8 cellular contexts compared by ENCODE assay signal in genomic region chr14:66507722-66508546, GRCh38. TPM values are rescaled to one million over a fixed set of nuclear protein-coding genes. Genes with fewer than 3 reads are reported as not detected.
DNase-seq lines count a peak whose midpoint lies in the region; ATAC-seq, FAIRE-seq and TF ChIP-seq lines count a peak whose summit lies in the region.

GPHN (plus strand) TSS chr14:66508147.

- H3K36me3 ChIP-seq in hepatocyte (replicated peaks; ENCODE audit: insufficient read depth, low read depth): no peaks in the 10 kb centered on the region

- peak; percentile 92 for TF ChIP-seq POLR2A in GM12892 (IDR thresholded peaks at IDR 0.05; ENCODE audit: low read depth, low read length)

- peak; percentile 80 for ATAC-seq in HG02852 (IDR thresholded peaks at IDR 0.05; ENCODE audit: unreplicated experiment)

- peaks cover 18% of the 10 kb centered on the region for H4K20me1 ChIP-seq in hepatocyte (ENCODE audit: insufficient read depth, poor library complexity, severe bottlenecking)

- no peaks in the 10 kb centered on the region for H3K27me3 ChIP-seq in hepatocyte

- 2% methylated on average over 71 of the region's 91 CpGs for WGBS in hepatocyte (ENCODE audit: low lambda C conversion rate, missing lambda C conversion rate)

- TF ChIP-seq CTCF in hepatocyte (IDR thresholded peaks at IDR 0.05; ENCODE audit: poor library complexity): peak; percentile 43

- peak; percentile 99 for FAIRE-seq in GM12892 (lab: Jason Lieb, UNC)

- peak within 1 kb of the TSS; percentile 92 for H2AFZ ChIP-seq in hepatocyte

- H3K4me1 ChIP-seq in hepatocyte (ENCODE audit: insufficient read depth): peaks cover 11% of the 10 kb centered on the region

- DNase-seq in GM12892 (ENCODE audit: insufficient read length): peak; percentile 66
- DNase-seq in NCI-H1694 (lab: John Stamatoyannopoulos, UW): peak; percentile 98
- peak; percentile 93 for DNase-seq in T1000 (lab: John Stamatoyannopoulos, UW)
- peak; percentile 99 for DNase-seq in astrocyte of the hippocampus (ENCODE audit: low read depth, low spot score)
- DNase-seq in hepatocyte (ENCODE audit: low spot score): peak; percentile 96
- DNase-seq in retina: peak; percentile 99
- DNase-seq in NK-92 (lab: John Stamatoyannopoulos, UW; ENCODE audit: unreplicated experiment): no peak

- peak within 1 kb of the TSS; percentile 88 for H3K27ac ChIP-seq in hepatocyte

- no peaks in the 10 kb centered on the region for H3K9me2 ChIP-seq in hepatocyte (replicated peaks; ENCODE audit: insufficient read depth)

- H3K79me2 ChIP-seq in hepatocyte: peaks cover 36% of the 10 kb centered on the region

- no peaks in the 10 kb centered on the region for H3K9me3 ChIP-seq in hepatocyte (ENCODE audit: low read depth)

- peak within 1 kb of the TSS; percentile 97 for H3K4me2 ChIP-seq in hepatocyte

- peak within 1 kb of the TSS; percentile 97 for H3K4me3 ChIP-seq in hepatocyte

RNA-seq across cellular contexts. Expression of gene GPHN, which starts in this region (rescaled TPM):
- polyA plus RNA-seq in GM12892 (2012; ENCODE audit: missing spikeins): 42.5 TPM
- 9.3 and 15.4 TPM in 2 replicates for total RNA-seq in hepatocyte
- 10.7 and 14.8 TPM in 2 replicates for polyA plus RNA-seq in hepatocyte
